In genomic region chr20:14454296-14454695, GRCh38 we compare ENCODE assay signal across 15 cellular contexts.
DNase-seq lines count a peak whose midpoint lies in the region; TF ChIP-seq lines count a peak whose summit lies in the region.
"Had no signal": no experiment of that assay in that cellular context is flagged by ENCODE, and none has a peak within 500 bp of the region (broad histone marks: within the 10 kb centered on the region; RNA-seq: fewer than 3 reads in every experiment).

No MANE protein-coding gene starts in this region.

- no peak overlapping the region for H3K4me3 ChIP-seq in adipocyte (ENCODE audit: low read length)
- no peak overlapping the region for H3K4me3 ChIP-seq in fibroblast of villous mesenchyme (ENCODE audit: low read depth, low read length)
- H3K4me3 ChIP-seq: BLaER1 treated with 17β-estradiol and CSF1 and Interleukin-3, amounts not matched to agents 10 nM and 100 nM; GM23248 had no signal

- no peaks in the 10 kb centered on the region for H3K36me3 ChIP-seq in adipocyte (ENCODE audit: control insufficient read depth, insufficient read depth, low read length, severe bottlenecking)
- H3K36me3 ChIP-seq: BE2C; BLaER1 treated with 17β-estradiol and CSF1 and Interleukin-3, amounts not matched to agents 10 nM and 100 nM had no signal

- no peaks in the 10 kb centered on the region for H3K27me3 ChIP-seq in adipocyte (replicated peaks; ENCODE audit: control insufficient read depth, insufficient read depth, low read length)
- H3K27me3 ChIP-seq: BE2C; BLaER1 treated with 17β-estradiol and CSF1 and Interleukin-3, amounts not matched to agents 10 nM and 100 nM had no signal

- TF ChIP-seq CTCF in fibroblast of villous mesenchyme (IDR thresholded peaks at IDR 0.05; ENCODE audit: insufficient read depth, low read depth, low read length), result no peak

- no peak overlapping the region for H3K9ac ChIP-seq in adipocyte (ENCODE audit: low read length)
- H3K9ac ChIP-seq: BLaER1 treated with 17β-estradiol and CSF1 and Interleukin-3, amounts not matched to agents 10 nM and 100 nM; GM23248 had no signal

- DNase-seq in EH (ENCODE audit: low read depth) (peak; percentile 40), adipocyte (ENCODE audit: low read depth) (peak; percentile 48), fibroblast of villous mesenchyme (ENCODE audit: low read depth) (peak; percentile 16), renal cortical epithelial cell (ENCODE audit: low read depth) (peak; percentile 65), DMS79 treated with DMSO at 0.1 percent for 48 hours (lab: John Stamatoyannopoulos, UW) (no peak), NCI-H2196 (lab: John Stamatoyannopoulos, UW; ENCODE audit: unreplicated experiment) (no peak)
- DNase-seq in stimulated activated CD4-positive, alpha-beta T cell treated with anti-CD3 and anti-CD28 coated beads, Interleukin-4, amount 100 ng/mL, for 24 hours, result no peak
- DNase-seq: BE2C; CD4-positive, alpha-beta T cell; CD8-positive, alpha-beta memory T cell; DMS 273 treated with DMSO at 0.1 percent for 48 hours; DMS79; GM23248; H9 had no signal

- no peaks in the 10 kb centered on the region for H3K9me3 ChIP-seq in adipocyte (ENCODE audit: control insufficient read depth, low read length)
- H3K9me3 ChIP-seq: BE2C; BLaER1 treated with 17β-estradiol and CSF1 and Interleukin-3, amounts not matched to agents 10 nM and 100 nM had no signal

- H3K4me1 ChIP-seq in adipocyte (ENCODE audit: control insufficient read depth, insufficient read depth, low read length), result no peaks in the 10 kb centered on the region
- H3K4me1 ChIP-seq: BE2C; BLaER1 treated with 17β-estradiol and CSF1 and Interleukin-3, amounts not matched to agents 10 nM and 100 nM had no signal

Comparison
In these comparisons a context has a peak if more than half of its experiments do, and no peak if none do; other contexts are left out.
1. DNase-seq: peak in EH (single experiment), adipocyte (single experiment), fibroblast of villous mesenchyme (single experiment) and renal cortical epithelial cell (single experiment); none in stimulated activated CD4-positive, alpha-beta T cell treated with anti-CD3 and anti-CD28 coated beads, Interleukin-4, amount 100 ng/mL, for 24 hours (single experiment), DMS79 treated with DMSO at 0.1 percent for 48 hours (single experiment) and NCI-H2196 (single experiment).